Comparison of ENCODE assay signal across 8 cellular contexts in the genomic region with DNA sequence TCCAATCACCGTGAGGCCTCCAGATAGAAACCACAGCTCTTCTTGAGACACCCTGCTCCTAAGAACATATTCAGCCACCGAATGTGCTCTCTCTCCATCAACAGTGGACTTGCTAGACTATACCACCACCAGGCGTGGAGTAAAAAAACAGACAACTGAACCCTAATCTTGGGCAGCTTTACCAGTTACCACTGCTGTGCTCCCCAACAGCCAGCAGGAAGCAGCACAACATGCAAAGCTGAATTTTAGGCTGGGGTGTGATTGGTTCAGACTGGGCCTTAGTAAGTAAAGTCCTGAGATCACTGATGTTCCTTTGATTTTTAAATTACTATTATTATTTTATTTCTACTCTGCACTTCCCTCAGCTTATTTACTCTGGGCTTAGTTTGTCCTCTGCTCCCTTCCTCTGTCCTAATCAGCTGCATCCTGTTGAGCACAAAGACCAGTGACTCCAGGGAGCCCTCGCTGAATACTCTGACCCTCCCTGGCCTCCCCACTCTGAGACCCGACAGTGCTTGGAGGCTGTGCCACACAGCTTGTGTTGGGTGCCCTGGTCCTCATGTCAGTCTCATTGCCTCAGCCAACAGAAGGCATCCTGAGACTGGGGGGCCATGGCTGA. TPM values are rescaled to one million over a fixed set of nuclear protein-coding genes. Genes with fewer than 3 reads are reported as not detected.
DNase-seq lines count a peak whose midpoint lies in the region; ATAC-seq and TF ChIP-seq lines count a peak whose summit lies in the region.

No MANE protein-coding gene starts in this region.

- no peaks in the 10 kb centered on the region for H3K36me3 ChIP-seq in RWPE2 (ENCODE audit: low read depth)

- no peak; the same call in 2 of the 3 replicates for ATAC-seq in RWPE2 (ENCODE audit: low read depth)
- no peak for ATAC-seq in HG03520 (IDR thresholded peaks at IDR 0.05; ENCODE audit: unreplicated experiment)
- no peak for ATAC-seq in HG03378 (IDR thresholded peaks at IDR 0.05; ENCODE audit: unreplicated experiment)

- no peaks in the 10 kb centered on the region for H3K27me3 Mint-ChIP-seq in activated naive CD8-positive, alpha-beta T cell treated with anti-CD3 and anti-CD28 coated beads for 36 hours

- TF ChIP-seq CTCF in RWPE2 (IDR thresholded peaks at IDR 0.05; ENCODE audit: poor library complexity, severe bottlenecking) = peak; percentile 76

- DNase-seq in EH (ENCODE audit: low read depth) (peak; percentile 59), HPDE6-E6E7 (ENCODE audit: extremely low spot score) (peak; percentile 31), RWPE2 (ENCODE audit: low spot score) (no peak), hepatic stellate cell (ENCODE audit: low spot score) (peak; percentile 61)
- peak; percentile 44 for DNase-seq in activated naive CD8-positive, alpha-beta T cell treated with anti-CD3 and anti-CD28 coated beads for 36 hours
- peak; percentile 31 to 44 (median 37) for DNase-seq in stimulated activated CD4-positive, alpha-beta T cell treated with anti-CD3 and anti-CD28 coated beads, Interleukin-12 subunit alpha, Interleukin-12 subunit beta, amount 100 ng/mL, for 48 hours (ENCODE audit: low read depth in 2 of 3, low spot score in 1 of 3)

- no peaks in the 10 kb centered on the region for H3K36me3 Mint-ChIP-seq in activated naive CD8-positive, alpha-beta T cell treated with anti-CD3 and anti-CD28 coated beads for 36 hours

- H3K9me3 Mint-ChIP-seq in activated naive CD8-positive, alpha-beta T cell treated with anti-CD3 and anti-CD28 coated beads for 36 hours = no peaks in the 10 kb centered on the region

- H3K27ac ChIP-seq in RWPE2 (ENCODE audit: poor library complexity, severe bottlenecking) = no peak overlapping the region

- no peaks in the 10 kb centered on the region for H3K9me3 ChIP-seq in RWPE2 (ENCODE audit: severe bottlenecking)

- H3K4me3 ChIP-seq in RWPE2 (ENCODE audit: severe bottlenecking) = no peak overlapping the region

- H3K27me3 ChIP-seq in RWPE2 (ENCODE audit: insufficient read depth, poor library complexity, severe bottlenecking) = no peaks in the 10 kb centered on the region

- peaks cover 19% of the 10 kb centered on the region for H3K4me1 Mint-ChIP-seq in activated naive CD8-positive, alpha-beta T cell treated with anti-CD3 and anti-CD28 coated beads for 36 hours

- no peaks in the 10 kb centered on the region for H3K4me1 ChIP-seq in RWPE2 (ENCODE audit: insufficient read depth, poor library complexity, severe bottlenecking)

- no peak overlapping the region for H3K4me3 Mint-ChIP-seq in activated naive CD8-positive, alpha-beta T cell treated with anti-CD3 and anti-CD28 coated beads for 36 hours

- H3K27ac Mint-ChIP-seq in activated naive CD8-positive, alpha-beta T cell treated with anti-CD3 and anti-CD28 coated beads for 36 hours = no peak overlapping the region

RNA-seq across cellular contexts. Expression of a gene that starts 21.9 kb away (rescaled TPM):
- total RNA-seq in activated naive CD8-positive, alpha-beta T cell treated with anti-CD3 and anti-CD28 coated beads for 36 hours = 100 to 1,000 TPM in 1 of 2 experiments, 10 to 100 TPM in 1; 93.9 to 105 TPM

RNA-seq across cellular contexts. Expression of a gene that starts 25.9 kb away (rescaled TPM):
- 100 to 1,000 TPM; 154 to 163 TPM for total RNA-seq in activated naive CD8-positive, alpha-beta T cell treated with anti-CD3 and anti-CD28 coated beads for 36 hours
